In genomic region chr3:94234177-94234788, GRCh38 we compare ENCODE assay signal across 8 cellular contexts.
DNase-seq lines count a peak whose midpoint lies in the region; ATAC-seq and TF ChIP-seq lines count a peak whose summit lies in the region.

No MANE protein-coding gene starts in this region.

- no peaks in the 10 kb centered on the region for H3K9me3 Mint-ChIP-seq in activated T-helper 17 cell treated with anti-CD3 and anti-CD28 coated beads, Interleukin-2, amount 50 U/mL, for 72 hours

- peak; percentile 79 for TF ChIP-seq CTCF in C4-2B (conservative IDR thresholded peaks at IDR 0.05)
- TF ChIP-seq CTCF in LNCaP clone FGC (IDR thresholded peaks at IDR 0.05; ENCODE audit: control insufficient read depth, extremely low read depth, insufficient read depth): peak; percentile 77

- no peak overlapping the region for H3K4me3 ChIP-seq in LNCaP clone FGC (ENCODE audit: low read depth, low read length)

- DNase-seq in LNCaP clone FGC (ENCODE audit: low read depth): peak; percentile 32
- peak; percentile 55 for DNase-seq in kidney tubule cell (ENCODE audit: low spot score)
- DNase-seq in activated effector memory CD4-positive, alpha-beta T cell treated with Interleukin-2 at 50 U/mL for 16 hours: no peak

- no peak overlapping the region for H3K27ac Mint-ChIP-seq in activated T-helper 17 cell treated with anti-CD3 and anti-CD28 coated beads, Interleukin-2, amount 50 U/mL, for 72 hours

- H3K27me3 Mint-ChIP-seq in activated T-helper 17 cell treated with anti-CD3 and anti-CD28 coated beads, Interleukin-2, amount 50 U/mL, for 72 hours: no peaks in the 10 kb centered on the region

- H3K4me1 Mint-ChIP-seq in activated T-helper 17 cell treated with anti-CD3 and anti-CD28 coated beads, Interleukin-2, amount 50 U/mL, for 72 hours: no peaks in the 10 kb centered on the region

- no peak overlapping the region for H3K4me3 Mint-ChIP-seq in activated T-helper 17 cell treated with anti-CD3 and anti-CD28 coated beads, Interleukin-2, amount 50 U/mL, for 72 hours

- ATAC-seq in GM18868 (IDR thresholded peaks at IDR 0.05; ENCODE audit: unreplicated experiment) (peak; percentile 90), HG03095 (IDR thresholded peaks at IDR 0.05; ENCODE audit: unreplicated experiment) (no peak), HG02588 (IDR thresholded peaks at IDR 0.05; ENCODE audit: unreplicated experiment) (no peak)
- peak; percentile 52 for ATAC-seq in activated T-helper 17 cell treated with anti-CD3 and anti-CD28 coated beads, Interleukin-2, amount 50 U/mL, for 72 hours (replicated peaks)

- H3K27ac ChIP-seq in C4-2B: no peak overlapping the region

- no peaks in the 10 kb centered on the region for H3K36me3 Mint-ChIP-seq in activated T-helper 17 cell treated with anti-CD3 and anti-CD28 coated beads, Interleukin-2, amount 50 U/mL, for 72 hours (ENCODE audit: low read depth)

Comparison
In these comparisons a context has a peak if more than half of its experiments do, and no peak if none do; other contexts are left out.
1. ATAC-seq: peak in GM18868 (single experiment) and activated T-helper 17 cell treated with anti-CD3 and anti-CD28 coated beads, Interleukin-2, amount 50 U/mL, for 72 hours (single experiment); none in HG03095 (single experiment) and HG02588 (single experiment).